In genomic region chr2:60527762-60528161, GRCh38 we compare ENCODE assay signal across 2 cellular contexts.
TF ChIP-seq lines count a peak whose summit lies in the region.

No MANE protein-coding gene starts in this region.

TF ChIP-seq in H1, 55 proteins besides CTCF, POLR2A, EP300 and RAD21:
- TF ChIP-seq HDAC6 (IDR thresholded peaks at IDR 0.05; ENCODE audit: low read depth, low read length), result no peak
- no peak for TF ChIP-seq RNF2 (IDR thresholded peaks at IDR 0.05; ENCODE audit: borderline replicate concordance, low read depth, low read length, missing control alignments, poor library complexity, severe bottlenecking)
- TF ChIP-seq ATF2 (IDR thresholded peaks at IDR 0.05; ENCODE audit: low read length), result no peak
- no peak for TF ChIP-seq EGR1 (IDR thresholded peaks at IDR 0.05; ENCODE audit: borderline replicate concordance, low read depth, low read length)
- TF ChIP-seq KDM4A (IDR thresholded peaks at IDR 0.05; ENCODE audit: low read depth, low read length, severe bottlenecking), result no peak
- TF ChIP-seq KDM1A (IDR thresholded peaks at IDR 0.05; ENCODE audit: borderline replicate concordance, low read length), result no peak
- TF ChIP-seq ASH2L (IDR thresholded peaks at IDR 0.05; ENCODE audit: low read length), result no peak
- no peak for TF ChIP-seq NRF1 (IDR thresholded peaks at IDR 0.05; ENCODE audit: low read depth, low read length)
- TF ChIP-seq RBBP5 (IDR thresholded peaks at IDR 0.05; ENCODE audit: borderline replicate concordance, low read depth, low read length), result no peak
- no peak for TF ChIP-seq JUND (IDR thresholded peaks at IDR 0.05; ENCODE audit: low read length)
- no peak for TF ChIP-seq SRF (IDR thresholded peaks at IDR 0.05; ENCODE audit: low read depth, low read length)
- no peak for TF ChIP-seq BCL11A (IDR thresholded peaks at IDR 0.05; ENCODE audit: low read depth in 2 of 2, low read length in 2 of 2)
- no peak for TF ChIP-seq SP4 (IDR thresholded peaks at IDR 0.05; ENCODE audit: low read length)
- no peak for TF ChIP-seq POU5F1 (IDR thresholded peaks at IDR 0.05; ENCODE audit: low read depth, low read length)
- TF ChIP-seq TCF12 (IDR thresholded peaks at IDR 0.05; ENCODE audit: low read depth, low read length), result no peak
- TF ChIP-seq CHD1 (IDR thresholded peaks at IDR 0.05; ENCODE audit: low read depth, low read length), result no peak

TF ChIP-seq in HEK293T, 16 proteins besides CTCF, POLR2A, EP300 and RAD21:
- TF ChIP-seq FOXK2 (IDR thresholded peaks at IDR 0.05), result no peak
- no peak for TF ChIP-seq NFRKB (IDR thresholded peaks at IDR 0.05)
- TF ChIP-seq FOXM1 (IDR thresholded peaks at IDR 0.05; ENCODE audit: borderline replicate concordance), result no peak
- TF ChIP-seq PKNOX1 (IDR thresholded peaks at IDR 0.05), result no peak
- TF ChIP-seq TARDBP (IDR thresholded peaks at IDR 0.05), result no peak
- no peak for TF ChIP-seq SP1 (IDR thresholded peaks at IDR 0.05)
- no peak for TF ChIP-seq HDGF (IDR thresholded peaks at IDR 0.05; ENCODE audit: borderline replicate concordance)
- TF ChIP-seq LEF1 (IDR thresholded peaks at IDR 0.05; ENCODE audit: borderline replicate concordance), result no peak
- TF ChIP-seq SUZ12 (IDR thresholded peaks at IDR 0.05), result no peak
- TF ChIP-seq BHLHE40 (IDR thresholded peaks at IDR 0.05; ENCODE audit: borderline replicate concordance), result no peak
- TF ChIP-seq CTBP1 (IDR thresholded peaks at IDR 0.05; ENCODE audit: borderline replicate concordance), result no peak
- no peak for TF ChIP-seq L3MBTL2 (conservative IDR thresholded peaks at IDR 0.05)
TF ChIP-seq in HEK293T: peak in this region for 0.
